11 cellular contexts compared by ENCODE assay signal in the genomic region with DNA sequence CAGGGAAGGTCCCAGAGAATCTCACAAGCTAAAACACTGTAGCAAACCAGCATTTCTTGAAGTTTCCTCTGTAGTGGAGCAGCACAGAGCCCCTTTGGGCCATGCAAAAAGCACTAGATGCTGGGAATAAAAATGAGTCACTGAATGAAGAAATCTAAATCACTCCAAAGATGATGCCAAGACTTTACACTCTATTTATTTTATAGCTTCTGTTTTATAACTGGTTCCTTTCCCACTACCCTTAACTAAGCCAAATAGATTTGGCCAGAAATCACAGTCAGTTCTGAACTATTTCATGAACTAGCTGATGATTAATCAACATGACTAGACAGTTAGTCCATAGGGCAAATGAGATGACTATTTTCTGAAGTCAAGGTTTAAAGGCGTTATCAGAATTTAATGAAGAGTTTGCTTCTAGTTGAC.
DNase-seq lines count a peak whose midpoint lies in the region; ATAC-seq and TF ChIP-seq lines count a peak whose summit lies in the region.
"Had no signal": no experiment of that assay in that cellular context is flagged by ENCODE, and none has a peak within 500 bp of the region (broad histone marks: within the 10 kb centered on the region; RNA-seq: fewer than 3 reads in every experiment).

No MANE protein-coding gene starts in this region.

- 9% methylated on average over 1 of the region's 1 CpG for whole genome bisulfite sequencing in right lobe of liver (ENCODE audit: insufficient coverage, low coverage, low lambda C conversion rate, missing lambda C conversion rate)
- 35% methylated on average over 1 of the region's 1 CpG for WGBS in prostate gland

- peak; percentile 61 to 78 (median 70) for ATAC-seq in right lobe of liver
- ATAC-seq: GM12878 had no signal

- peak overlapping the region; percentile 51 to 79 (median 67) for H3K27ac ChIP-seq in right lobe of liver
- peak overlapping the region; percentile 75 to 78 for H3K27ac ChIP-seq in uterus
- H3K27ac ChIP-seq in SJCRH30: no peak overlapping the region
- H3K27ac ChIP-seq in dorsolateral prefrontal cortex: peak overlapping the region in 1 of 59 donors; percentile 40
- no peak overlapping the region for H3K27ac ChIP-seq in prostate gland

- peak; percentile 89 for DNase-seq in NCI-H226
- DNase-seq in epithelial cell of esophagus (ENCODE audit: low read depth): peak; percentile 88
- DNase-seq in right lobe of liver: no peak
- DNase-seq in uterus: peak in 1 of 2 donors; percentile 45
- no peak for DNase-seq in SJCRH30
- DNase-seq in dorsolateral prefrontal cortex: no peak
- no peak for DNase-seq in prostate gland (ENCODE audit: low spot score)
- DNase-seq in NCI-H510A treated with DMSO at 0.1 percent for 48 hours (lab: John Stamatoyannopoulos, UW): no peak
- DNase-seq: activated B cell treated with CpG ODN at 0.5 μM for 24 hours, NCI-H526 had no signal

- intact Hi-C loops in right lobe of liver (cut with DNase I): no loop called here
- intact Hi-C loops in uterus (cut with DNase I; ENCODE audit: low total_unique reads): no loop called here
- intact Hi-C loops in dorsolateral prefrontal cortex (cut with DNase I): no loop called here
- intact Hi-C loops in prostate gland (cut with DNase I): no loop called here

- H3K9me3 ChIP-seq in right lobe of liver: no peaks in the 10 kb centered on the region
- no peaks in the 10 kb centered on the region for H3K9me3 ChIP-seq in uterus
- no peaks in the 10 kb centered on the region for H3K9me3 ChIP-seq in SJCRH30 (replicated peaks)
- no peaks in the 10 kb centered on the region for H3K9me3 ChIP-seq in prostate gland

- H3K36me3 ChIP-seq in right lobe of liver (no peaks in the 10 kb centered on the region), uterus (no peaks in the 10 kb centered on the region), SJCRH30 (peaks cover 54% of the 10 kb centered on the region), prostate gland (peaks cover 0 to 4% of the 10 kb centered on the region in 2 donors)

- H3K4me3 ChIP-seq in epithelial cell of esophagus (ENCODE audit: low read length) (no peak overlapping the region), right lobe of liver (no peak overlapping the region), uterus (no peak overlapping the region), SJCRH30 (no peak overlapping the region), dorsolateral prefrontal cortex (no peak overlapping the region), prostate gland (no peak overlapping the region)
- H3K4me3 ChIP-seq: GM12878 had no signal

- peak; percentile 53 for TF ChIP-seq POLR2A in right lobe of liver (IDR thresholded peaks at IDR 0.05)
- TF ChIP-seq POLR2A in uterus (IDR thresholded peaks at IDR 0.05): no peak
- no peak for TF ChIP-seq POLR2A in prostate gland (IDR thresholded peaks at IDR 0.05)

- H3K4me1 ChIP-seq in right lobe of liver (peaks cover 0 to 71% (median 23%) of the 10 kb centered on the region in 4 donors), uterus (peaks cover 0 to 8% of the 10 kb centered on the region in 2 donors), SJCRH30 (no peaks in the 10 kb centered on the region), prostate gland (replicated peaks) (no peaks in the 10 kb centered on the region)

- H3K27me3 ChIP-seq in right lobe of liver (no peaks in the 10 kb centered on the region), uterus (no peaks in the 10 kb centered on the region), SJCRH30 (no peaks in the 10 kb centered on the region), dorsolateral prefrontal cortex (no peaks in the 10 kb centered on the region), prostate gland (replicated peaks; ENCODE audit: insufficient read depth) (no peaks in the 10 kb centered on the region)

- TF ChIP-seq CTCF in epithelial cell of esophagus (IDR thresholded peaks at IDR 0.05; ENCODE audit: insufficient read depth, low read depth, low read length, missing control alignments): no peak
- no peak for TF ChIP-seq CTCF in right lobe of liver (IDR thresholded peaks at IDR 0.05)
- no peak for TF ChIP-seq CTCF in uterus (IDR thresholded peaks at IDR 0.05)
- no peak for TF ChIP-seq CTCF in dorsolateral prefrontal cortex (IDR thresholded peaks at IDR 0.05 in 54 of 56, conservative IDR thresholded peaks at IDR 0.05 in 2 of 56; ENCODE audit: low read depth in 1 of 56, partially characterized antibody in 56 of 56)
- no peak for TF ChIP-seq CTCF in prostate gland (IDR thresholded peaks at IDR 0.05)

Comparison
In these comparisons a context has a peak if more than half of its experiments do, and no peak if none do; other contexts are left out.
1. DNase-seq: peak in NCI-H226 (single experiment) and epithelial cell of esophagus (single experiment); none in right lobe of liver (0 of 3), SJCRH30 (0 of 2), dorsolateral prefrontal cortex (0 of 10), prostate gland (single experiment) and NCI-H510A treated with DMSO at 0.1 percent for 48 hours (single experiment).
2. H3K27ac ChIP-seq: peak in right lobe of liver (3 of 3) and uterus (2 of 2); none in SJCRH30 (single experiment) and prostate gland (0 of 2).